14 cellular contexts compared by ENCODE assay signal in genomic region chr6:18153311-18153703, GRCh38. TPM values are rescaled to one million over a fixed set of nuclear protein-coding genes. Genes with fewer than 3 reads are reported as not detected.
DNase-seq lines count a peak whose midpoint lies in the region; ATAC-seq lines count a peak whose summit lies in the region.
"Had no signal": no experiment of that assay in that cellular context is flagged by ENCODE, and none has a peak within 500 bp of the region (broad histone marks: within the 10 kb centered on the region; RNA-seq: fewer than 3 reads in every experiment).

No MANE protein-coding gene starts in this region.

- H3K4me1 ChIP-seq in adipocyte (ENCODE audit: control insufficient read depth, insufficient read depth, low read length): peaks cover 27% of the 10 kb centered on the region

- H3K27me3 ChIP-seq in adipocyte (replicated peaks; ENCODE audit: control insufficient read depth, insufficient read depth, low read length): no peaks in the 10 kb centered on the region
- H3K27me3 ChIP-seq: upper lobe of left lung had no signal

- H3K4me1 Mint-ChIP-seq in T-helper 2 cell treated with Interferon-gamma antibody and Interleukin-4, amounts not matched to agents 5 μg/mL and 100 μg/mL, for 36 hours (ENCODE audit: low read depth): peaks cover 22% of the 10 kb centered on the region
- peaks cover 24% of the 10 kb centered on the region for H3K4me1 Mint-ChIP-seq in stimulated activated memory B cell treated with anti-CD40 and anti-IgM and Interleukin-4, amounts not matched to agents 10 μg/mL and 1 μg/mL and 100 μg/mL, for 72 hours

- H3K9ac ChIP-seq in adipocyte (ENCODE audit: low read length): no peak overlapping the region

- peak overlapping the region; percentile 99 for H3K4me3 ChIP-seq in adipocyte (ENCODE audit: low read length)

- no peaks in the 10 kb centered on the region for H3K27me3 Mint-ChIP-seq in T-helper 2 cell treated with Interferon-gamma antibody and Interleukin-4, amounts not matched to agents 5 μg/mL and 100 μg/mL, for 36 hours (ENCODE audit: low read depth)
- no peaks in the 10 kb centered on the region for H3K27me3 Mint-ChIP-seq in stimulated activated memory B cell treated with anti-CD40 and anti-IgM and Interleukin-4, amounts not matched to agents 10 μg/mL and 1 μg/mL and 100 μg/mL, for 72 hours
- H3K27me3 Mint-ChIP-seq: activated CD4-positive, alpha-beta T cell treated with anti-CD3 and anti-CD28 coated beads, Interleukin-2, amount 10 ng/mL, durations not matched to agents 7 days and 5 days had no signal

- H3K36me3 ChIP-seq in adipocyte (ENCODE audit: control insufficient read depth, insufficient read depth, low read length, severe bottlenecking): no peaks in the 10 kb centered on the region

- ATAC-seq in left lobe of liver (peak; percentile 1), GM18519 (IDR thresholded peaks at IDR 0.05; ENCODE audit: low FRiP score, unreplicated experiment) (no peak), GM18909 (IDR thresholded peaks at IDR 0.05; ENCODE audit: poor library complexity, unreplicated experiment) (no peak)
- ATAC-seq in stimulated activated memory B cell treated with anti-CD40 and anti-IgM and Interleukin-4, amounts not matched to agents 10 μg/mL and 1 μg/mL and 100 μg/mL, for 72 hours: no peak

- DNase-seq in T-helper 2 cell treated with Interferon-gamma antibody and Interleukin-4, amounts not matched to agents 5 μg/mL and 100 μg/mL, for 36 hours (ENCODE audit: low spot score): no peak
- DNase-seq in T-helper 2 cell: no peak
- DNase-seq in adipocyte (ENCODE audit: low read depth): no peak
- no peak for DNase-seq in left lobe of liver (ENCODE audit: low spot score)
- no peak for DNase-seq in A172 (ENCODE audit: low spot score)
- DNase-seq: activated CD4-positive, alpha-beta T cell treated with anti-CD3 and anti-CD28 coated beads, Interleukin-2, amount 10 ng/mL, durations not matched to agents 7 days and 5 days; activated naive CD4-positive, alpha-beta T cell; DMS153; NCI-H1092 treated with DMSO at 0.1 percent for 48 hours; stimulated activated CD4-positive, alpha-beta T cell treated with anti-CD3 and anti-CD28 coated beads, Interleukin-12 subunit alpha, Interleukin-12 subunit beta, amount 100 ng/mL, for 4 hours had no signal

- H3K9me3 Mint-ChIP-seq in T-helper 2 cell treated with Interferon-gamma antibody and Interleukin-4, amounts not matched to agents 5 μg/mL and 100 μg/mL, for 36 hours: no peaks in the 10 kb centered on the region
- no peaks in the 10 kb centered on the region for H3K9me3 Mint-ChIP-seq in stimulated activated memory B cell treated with anti-CD40 and anti-IgM and Interleukin-4, amounts not matched to agents 10 μg/mL and 1 μg/mL and 100 μg/mL, for 72 hours
- H3K9me3 Mint-ChIP-seq: activated CD4-positive, alpha-beta T cell treated with anti-CD3 and anti-CD28 coated beads, Interleukin-2, amount 10 ng/mL, durations not matched to agents 7 days and 5 days had no signal

- H3K4me3 Mint-ChIP-seq in T-helper 2 cell treated with Interferon-gamma antibody and Interleukin-4, amounts not matched to agents 5 μg/mL and 100 μg/mL, for 36 hours: no peak overlapping the region
- H3K4me3 Mint-ChIP-seq in stimulated activated memory B cell treated with anti-CD40 and anti-IgM and Interleukin-4, amounts not matched to agents 10 μg/mL and 1 μg/mL and 100 μg/mL, for 72 hours: no peak overlapping the region

- peaks cover 8% of the 10 kb centered on the region for H3K36me3 Mint-ChIP-seq in T-helper 2 cell treated with Interferon-gamma antibody and Interleukin-4, amounts not matched to agents 5 μg/mL and 100 μg/mL, for 36 hours (ENCODE audit: low read depth)
- peaks cover 9% of the 10 kb centered on the region for H3K36me3 Mint-ChIP-seq in stimulated activated memory B cell treated with anti-CD40 and anti-IgM and Interleukin-4, amounts not matched to agents 10 μg/mL and 1 μg/mL and 100 μg/mL, for 72 hours

- peak overlapping the region; percentile 37 for H3K27ac Mint-ChIP-seq in T-helper 2 cell treated with Interferon-gamma antibody and Interleukin-4, amounts not matched to agents 5 μg/mL and 100 μg/mL, for 36 hours
- peak overlapping the region; percentile 27 for H3K27ac Mint-ChIP-seq in stimulated activated memory B cell treated with anti-CD40 and anti-IgM and Interleukin-4, amounts not matched to agents 10 μg/mL and 1 μg/mL and 100 μg/mL, for 72 hours

- no peaks in the 10 kb centered on the region for H3K9me3 ChIP-seq in adipocyte (ENCODE audit: control insufficient read depth, low read length)
- H3K9me3 ChIP-seq: upper lobe of left lung had no signal

RNA-seq across cellular contexts. Expression of gene TPMT, which starts 1.6 kb away (rescaled TPM):
- 25.5 TPM for total RNA-seq in left lobe of liver
- total RNA-seq in A172 (2014; rRNA removed; shearing (Covaris generic)): 15.4 and 17.9 TPM in 2 replicates

RNA-seq across cellular contexts. Expression of gene KDM1B, which starts 1.9 kb away (rescaled TPM):
- total RNA-seq in left lobe of liver: 10.3 TPM
- 9.3 and 11.2 TPM in 2 replicates for total RNA-seq in A172 (2014; rRNA removed; shearing (Covaris generic))

RNA-seq across cellular contexts. Expression of gene NHLRC1, which starts 30.8 kb away (rescaled TPM):
- total RNA-seq in left lobe of liver: 2.8 TPM
- not detected in 2 replicates for total RNA-seq in A172 (2014; rRNA removed; shearing (Covaris generic))
